In genomic region chr11:100869328-100869727, GRCh38 we compare ENCODE assay signal across 1 cellular context.
TF ChIP-seq lines count a peak whose summit lies in the region.

No MANE protein-coding gene starts in this region.

TF ChIP-seq in K562, 482 proteins besides CTCF, POLR2A, EP300 and RAD21 (continued from another document):
- TF ChIP-seq PKNOX1 (IDR thresholded peaks at IDR 0.05) (peak; percentile 49), PHF21A (IDR thresholded peaks at IDR 0.05; ENCODE audit: borderline replicate concordance, low read depth) (no peak), FOS (IDR thresholded peaks at IDR 0.05; ENCODE audit: extremely low read depth, insufficient read length) (no peak), SMARCC2 (IDR thresholded peaks at IDR 0.05; ENCODE audit: low read depth) (no peak), ZNF511 (CRISPR knock-in tag; IDR thresholded peaks at IDR 0.05) (no peak), NCOA2 (IDR thresholded peaks at IDR 0.05; ENCODE audit: partially characterized antibody in 2 of 2) (no peak), ARID3A (IDR thresholded peaks at IDR 0.05; ENCODE audit: borderline replicate concordance, low read depth, low read length) (no peak), ARID1B (IDR thresholded peaks at IDR 0.05) (peak; percentile 76)
